In genomic region chr6:158293122-158293521, GRCh38 we compare ENCODE assay signal across 14 cellular contexts. TPM values are rescaled to one million over a fixed set of nuclear protein-coding genes. Genes with fewer than 3 reads are reported as not detected.
DNase-seq lines count a peak whose midpoint lies in the region; ATAC-seq and TF ChIP-seq lines count a peak whose summit lies in the region.
"Had no signal": no experiment of that assay in that cellular context is flagged by ENCODE, and none has a peak within 500 bp of the region (broad histone marks: within the 10 kb centered on the region; RNA-seq: fewer than 3 reads in every experiment).

No MANE protein-coding gene starts in this region.

- peaks cover 38% of the 10 kb centered on the region for H3K4me1 Mint-ChIP-seq in activated CD8-positive, alpha-beta T cell treated with anti-CD3 and anti-CD28 coated beads, Interleukin-2, amount 10 ng/mL, durations not matched to agents 7 days and 5 days (ENCODE audit: low read depth)
- peaks cover 30% of the 10 kb centered on the region for H3K4me1 Mint-ChIP-seq in activated CD8-positive, alpha-beta T cell treated with anti-CD3 and anti-CD28 coated beads for 36 hours (ENCODE audit: low read depth)
- H3K4me1 Mint-ChIP-seq in HFFc6 (ENCODE audit: low read depth): peaks cover 8% of the 10 kb centered on the region; the same call in 1 of the 2 replicates

- ATAC-seq in activated CD8-positive, alpha-beta T cell treated with anti-CD3 and anti-CD28 coated beads, Interleukin-2, amount 10 ng/mL, durations not matched to agents 7 days and 5 days: no peak
- no peak for ATAC-seq in activated CD8-positive, alpha-beta T cell treated with anti-CD3 and anti-CD28 coated beads for 36 hours
- peak; percentile 34 for ATAC-seq in GM21576 (IDR thresholded peaks at IDR 0.05; ENCODE audit: unreplicated experiment)
- ATAC-seq: A549, lower lobe of right lung had no signal

- H3K27ac Mint-ChIP-seq in activated CD8-positive, alpha-beta T cell treated with anti-CD3 and anti-CD28 coated beads, Interleukin-2, amount 10 ng/mL, durations not matched to agents 7 days and 5 days: peak overlapping the region; percentile 60
- H3K27ac Mint-ChIP-seq in activated CD8-positive, alpha-beta T cell treated with anti-CD3 and anti-CD28 coated beads for 36 hours: no peak overlapping the region
- H3K27ac Mint-ChIP-seq in HFFc6: no peak overlapping the region
- H3K27ac Mint-ChIP-seq: nephron had no signal

- H3K36me3 Mint-ChIP-seq in activated CD8-positive, alpha-beta T cell treated with anti-CD3 and anti-CD28 coated beads, Interleukin-2, amount 10 ng/mL, durations not matched to agents 7 days and 5 days (ENCODE audit: low read depth): peaks cover 34% of the 10 kb centered on the region
- peaks cover 17% of the 10 kb centered on the region for H3K36me3 Mint-ChIP-seq in activated CD8-positive, alpha-beta T cell treated with anti-CD3 and anti-CD28 coated beads for 36 hours (ENCODE audit: low read depth)
- peaks cover 37% of the 10 kb centered on the region for H3K36me3 Mint-ChIP-seq in HFFc6 (ENCODE audit: low read depth)

- no peaks in the 10 kb centered on the region for H3K27me3 Mint-ChIP-seq in activated CD8-positive, alpha-beta T cell treated with anti-CD3 and anti-CD28 coated beads, Interleukin-2, amount 10 ng/mL, durations not matched to agents 7 days and 5 days (ENCODE audit: low read depth)
- H3K27me3 Mint-ChIP-seq in activated CD8-positive, alpha-beta T cell treated with anti-CD3 and anti-CD28 coated beads for 36 hours: no peaks in the 10 kb centered on the region
- H3K27me3 Mint-ChIP-seq in HFFc6 (ENCODE audit: insufficient read depth): no peaks in the 10 kb centered on the region; the same call in 1 of the 2 replicates

- no peak for DNase-seq in activated CD8-positive, alpha-beta T cell treated with anti-CD3 and anti-CD28 coated beads, Interleukin-2, amount 10 ng/mL, durations not matched to agents 7 days and 5 days
- DNase-seq in activated CD8-positive, alpha-beta T cell treated with anti-CD3 and anti-CD28 coated beads for 36 hours: no peak
- peak; percentile 30 for DNase-seq in NB4 (ENCODE audit: low read depth)
- DNase-seq in SIG-M5 (lab: John Stamatoyannopoulos, UW): no peak
- DNase-seq in DMS53 (lab: John Stamatoyannopoulos, UW): no peak
- no peak for DNase-seq in GM03348 (ENCODE audit: low spot score)
- DNase-seq in HFFc6: no peak
- DNase-seq: foreskin melanocyte; lower lobe of right lung; NCI-H2227 treated with DMSO at 0.1 percent for 48 hours; stimulated activated CD4-positive, alpha-beta T cell treated with anti-CD3 and anti-CD28 coated beads, Interleukin-15, amount 100 ng/mL, for 24 hours had no signal

- no peak overlapping the region for H3K4me3 ChIP-seq in NB4 (ENCODE audit: low read depth, low read length)
- H3K4me3 ChIP-seq: A549, lower lobe of right lung had no signal

- intact Hi-C loops in activated CD8-positive, alpha-beta T cell treated with anti-CD3 and anti-CD28 coated beads for 36 hours (cut with micrococcal nuclease): no loop called here

- CTCF ChIA-PET in activated CD8-positive, alpha-beta T cell treated with anti-CD3 and anti-CD28 coated beads, Interleukin-2, amount 10 ng/mL, durations not matched to agents 7 days and 5 days (lab: Charles Lee): no interaction called here
- CTCF ChIA-PET in activated CD8-positive, alpha-beta T cell treated with anti-CD3 and anti-CD28 coated beads for 36 hours (lab: Charles Lee): no interaction called here

- TF ChIP-seq CTCF in activated CD8-positive, alpha-beta T cell treated with anti-CD3 and anti-CD28 coated beads for 36 hours (IDR thresholded peaks at IDR 0.05): no peak
- TF ChIP-seq CTCF in NB4 (IDR thresholded peaks at IDR 0.05; ENCODE audit: low read depth, low read length) (no peak), HFFc6 (IDR thresholded peaks at IDR 0.05) (no peak)

- no peak for TF ChIP-seq POLR2A in NB4 (IDR thresholded peaks at IDR 0.05; ENCODE audit: extremely low read depth, insufficient read length)

- no peak overlapping the region for H3K4me3 Mint-ChIP-seq in activated CD8-positive, alpha-beta T cell treated with anti-CD3 and anti-CD28 coated beads, Interleukin-2, amount 10 ng/mL, durations not matched to agents 7 days and 5 days
- H3K4me3 Mint-ChIP-seq in activated CD8-positive, alpha-beta T cell treated with anti-CD3 and anti-CD28 coated beads for 36 hours: no peak overlapping the region
- no peak overlapping the region for H3K4me3 Mint-ChIP-seq in HFFc6
- H3K4me3 Mint-ChIP-seq: nephron had no signal

- POLR2A ChIA-PET in activated CD8-positive, alpha-beta T cell treated with anti-CD3 and anti-CD28 coated beads, Interleukin-2, amount 10 ng/mL, durations not matched to agents 7 days and 5 days (lab: Charles Lee): no interaction called here
- POLR2A ChIA-PET in activated CD8-positive, alpha-beta T cell treated with anti-CD3 and anti-CD28 coated beads for 36 hours (lab: Charles Lee): no interaction called here

- peaks cover 17% of the 10 kb centered on the region for H3K9me3 Mint-ChIP-seq in activated CD8-positive, alpha-beta T cell treated with anti-CD3 and anti-CD28 coated beads, Interleukin-2, amount 10 ng/mL, durations not matched to agents 7 days and 5 days (ENCODE audit: insufficient read depth)
- peaks cover 15% of the 10 kb centered on the region for H3K9me3 Mint-ChIP-seq in activated CD8-positive, alpha-beta T cell treated with anti-CD3 and anti-CD28 coated beads for 36 hours
- H3K9me3 Mint-ChIP-seq in HFFc6: peaks cover 21% of the 10 kb centered on the region

RNA-seq across cellular contexts. Expression of gene TULP4, which starts 19.1 kb away (rescaled TPM):
- 10 to 100 TPM; 29.6 to 33.9 TPM for total RNA-seq in activated CD8-positive, alpha-beta T cell treated with anti-CD3 and anti-CD28 coated beads, Interleukin-2, amount 10 ng/mL, durations not matched to agents 7 days and 5 days
- 10 to 100 TPM; 18.4 to 18.5 TPM for total RNA-seq in activated CD8-positive, alpha-beta T cell treated with anti-CD3 and anti-CD28 coated beads for 36 hours
- total RNA-seq in HFFc6 (2021; fragmentation: NEBNext Ultra II Directional; extraction: Animal tissue kit (Norgen Biotek cat#: 25700)): 10 to 100 TPM; 48.4 to 55.2 (median 51.8) TPM
